28 cellular contexts compared by ENCODE assay signal in genomic region chr5:1781726-1782384, GRCh38. TPM values are rescaled to one million over a fixed set of nuclear protein-coding genes. Genes with fewer than 3 reads are reported as not detected.
DNase-seq lines count a peak whose midpoint lies in the region; ATAC-seq, FAIRE-seq and TF ChIP-seq lines count a peak whose summit lies in the region.
"Had no signal": no experiment of that assay in that cellular context is flagged by ENCODE, and none has a peak within 500 bp of the region (broad histone marks: within the 10 kb centered on the region; RNA-seq: fewer than 3 reads in every experiment).

No MANE protein-coding gene starts in this region.

- intact Hi-C loops in spleen (cut with DNase I; ENCODE audit: low total_unique reads), result no loop called here

- H3K79me1 ChIP-seq in H1 (ENCODE audit: low read depth, low read length), result no peaks in the 10 kb centered on the region

- WGBS in H1 (ENCODE audit: extremely low coverage in 1 of 2, insufficient coverage in 1 of 2, insufficient read length in 1 of 2, insufficient replicate concordance in 2 of 2, low coverage in 1 of 2, low lambda C conversion rate in 2 of 2, missing lambda C conversion rate in 1 of 2), 2 experiments, result 86% methylated on average over 9 of the region's 9 CpGs; no CpG with 5 or more reads in 1 of the 2 experiments
- 70 to 81% (median 75%) methylated on average over 9 of the region's 9 CpGs for WGBS in spleen, 5 donors

- POLR2A ChIA-PET in activated naive CD8-positive, alpha-beta T cell treated with anti-CD3 and anti-CD28 coated beads, Interleukin-2, amount 10 ng/mL, durations not matched to agents 7 days and 5 days (lab: Charles Lee), result no interaction called here
- POLR2A ChIA-PET in H1 (lab: Charles Lee; ENCODE audit: partially characterized antibody), result no interaction called here

- H3K27me3 ChIP-seq in H1 (replicated peaks in 1 of 4; ENCODE audit: control insufficient read depth in 3 of 4, extremely low read depth in 1 of 4, insufficient read depth in 3 of 4, low read length in 3 of 4), result no peaks in the 10 kb centered on the region
- peaks cover 0 to 40% (median 0%) of the 10 kb centered on the region in 7 donors for H3K27me3 ChIP-seq in spleen (replicated peaks in 1 of 7)
- H3K27me3 ChIP-seq: MG63 had no signal

- peaks cover 13% of the 10 kb centered on the region for H3K27me3 Mint-ChIP-seq in activated naive CD8-positive, alpha-beta T cell treated with anti-CD3 and anti-CD28 coated beads, Interleukin-2, amount 10 ng/mL, durations not matched to agents 7 days and 5 days
- H3K27me3 Mint-ChIP-seq in activated naive CD8-positive, alpha-beta T cell treated with anti-CD3 and anti-CD28 coated beads for 36 hours, result no peaks in the 10 kb centered on the region
- H3K27me3 Mint-ChIP-seq: activated T-cell treated with anti-CD3 and anti-CD28 coated beads, Interleukin-2, amount 50 U/mL, for 24 hours had no signal

- H4K20me1 ChIP-seq in H1 (replicated peaks in 1 of 2; ENCODE audit: control insufficient read depth in 1 of 2, insufficient read depth in 2 of 2, low read length in 2 of 2), result peaks cover 0 to 3% of the 10 kb centered on the region in 2 experiments

- H3K4me1 Mint-ChIP-seq in activated naive CD8-positive, alpha-beta T cell treated with anti-CD3 and anti-CD28 coated beads, Interleukin-2, amount 10 ng/mL, durations not matched to agents 7 days and 5 days, result peaks cover 21% of the 10 kb centered on the region
- peaks cover 31% of the 10 kb centered on the region for H3K4me1 Mint-ChIP-seq in activated naive CD8-positive, alpha-beta T cell treated with anti-CD3 and anti-CD28 coated beads for 36 hours
- H3K4me1 Mint-ChIP-seq: H9 had no signal

- no peak overlapping the region for H2BK15ac ChIP-seq in H1 (ENCODE audit: low read length)

- H3K27ac ChIP-seq in H1 (ENCODE audit: low read depth, low read length), result no peak overlapping the region
- no peak overlapping the region for H3K27ac ChIP-seq in spleen
- H3K27ac ChIP-seq: C4-2B, lower lobe of right lung, SK-N-MC, stomach, WERI-Rb-1 had no signal

- no peak overlapping the region for H3K4ac ChIP-seq in H1 (replicated peaks; ENCODE audit: insufficient read length, low read depth, low read length)

- H2BK120ac ChIP-seq in H1 (replicated peaks; ENCODE audit: low read depth, low read length), result no peak overlapping the region

- no peak overlapping the region for H2AK5ac ChIP-seq in H1 (ENCODE audit: low read depth, low read length)

- H3K36me3 ChIP-seq in H1 (ENCODE audit: control insufficient read depth in 2 of 4, insufficient read depth in 4 of 4, low read length in 3 of 4) (no peaks in the 10 kb centered on the region), spleen (no peaks in the 10 kb centered on the region)
- H3K36me3 ChIP-seq: lower lobe of right lung, MG63, stomach, WERI-Rb-1 had no signal

- no peaks in the 10 kb centered on the region for H3K9me3 Mint-ChIP-seq in activated naive CD8-positive, alpha-beta T cell treated with anti-CD3 and anti-CD28 coated beads, Interleukin-2, amount 10 ng/mL, durations not matched to agents 7 days and 5 days
- no peaks in the 10 kb centered on the region for H3K9me3 Mint-ChIP-seq in activated naive CD8-positive, alpha-beta T cell treated with anti-CD3 and anti-CD28 coated beads for 36 hours
- H3K9me3 Mint-ChIP-seq: activated naive CD4-positive, alpha-beta T cell treated with anti-CD3 and anti-CD28 coated beads for 36 hours; activated T-cell treated with anti-CD3 and anti-CD28 coated beads, Interleukin-2, amount 50 U/mL, for 24 hours; H9; T-helper 2 cell treated with Interferon-gamma antibody and Interleukin-4, amounts not matched to agents 5 μg/mL and 100 μg/mL, for 36 hours; type B pancreatic cell had no signal

- H3K9me3 ChIP-seq in H1 (ENCODE audit: insufficient read depth in 2 of 2, low read depth in 1 of 2, low read length in 1 of 2) (no peaks in the 10 kb centered on the region), spleen (no peaks in the 10 kb centered on the region)
- H3K9me3 ChIP-seq: lower lobe of right lung, MG63, stomach had no signal

- peak overlapping the region; percentile 4; the same call in 1 of the 2 replicates for H4K8ac ChIP-seq in H1 (ENCODE audit: extremely low read depth, insufficient read depth, low read length)

- H2BK12ac ChIP-seq in H1 (ENCODE audit: low read depth, low read length), result no peak overlapping the region

- no peaks in the 10 kb centered on the region for H3K23me2 ChIP-seq in H1 (ENCODE audit: low read depth, low read length)

- no peak for TF ChIP-seq POLR2A in H1 (IDR thresholded peaks at IDR 0.05; ENCODE audit: control extremely low read depth in 1 of 2, low read depth in 2 of 2, low read length in 2 of 2)
- TF ChIP-seq POLR2A in spleen (IDR thresholded peaks at IDR 0.05), result no peak

- H2BK20ac ChIP-seq in H1 (ENCODE audit: low read length), result no peak overlapping the region

- no peak for TF ChIP-seq RAD21 in H1 (IDR thresholded peaks at IDR 0.05 in 1 of 2, conservative IDR thresholded peaks at IDR 0.05 in 1 of 2; ENCODE audit: low read depth in 2 of 2, low read length in 2 of 2)

- no peak overlapping the region for H3K27ac Mint-ChIP-seq in activated naive CD8-positive, alpha-beta T cell treated with anti-CD3 and anti-CD28 coated beads, Interleukin-2, amount 10 ng/mL, durations not matched to agents 7 days and 5 days
- H3K27ac Mint-ChIP-seq in activated naive CD8-positive, alpha-beta T cell treated with anti-CD3 and anti-CD28 coated beads for 36 hours, result no peak overlapping the region
- H3K27ac Mint-ChIP-seq: activated naive CD4-positive, alpha-beta T cell treated with anti-CD3 and anti-CD28 coated beads for 36 hours; T-helper 2 cell treated with Interferon-gamma antibody and Interleukin-4, amounts not matched to agents 5 μg/mL and 100 μg/mL, for 36 hours; type B pancreatic cell had no signal

- no peak overlapping the region for H3K9ac ChIP-seq in H1 (replicated peaks in 1 of 4; ENCODE audit: extremely low read depth in 1 of 4, low read depth in 3 of 4, low read length in 3 of 4)

- no peaks in the 10 kb centered on the region for H3K36me3 Mint-ChIP-seq in activated naive CD8-positive, alpha-beta T cell treated with anti-CD3 and anti-CD28 coated beads, Interleukin-2, amount 10 ng/mL, durations not matched to agents 7 days and 5 days
- peaks cover 1% of the 10 kb centered on the region for H3K36me3 Mint-ChIP-seq in activated naive CD8-positive, alpha-beta T cell treated with anti-CD3 and anti-CD28 coated beads for 36 hours
- H3K36me3 Mint-ChIP-seq: type B pancreatic cell had no signal

- peak; percentile 23 for DNase-seq in activated naive CD8-positive, alpha-beta T cell treated with anti-CD3 and anti-CD28 coated beads, Interleukin-2, amount 10 ng/mL, durations not matched to agents 7 days and 5 days
- DNase-seq in activated naive CD8-positive, alpha-beta T cell treated with anti-CD3 and anti-CD28 coated beads for 36 hours, result no peak
- DNase-seq in H1 (ENCODE audit: low read depth in 1 of 2, low spot score in 2 of 2) (no peak), spleen (peak; percentile 62), NCI-H1417 treated with DMSO at 0.1 percent for 48 hours (lab: John Stamatoyannopoulos, UW) (no peak), hepatic stellate cell (ENCODE audit: low spot score) (no peak)
- DNase-seq: activated CD8-positive, alpha-beta memory T cell treated with anti-CD3 and anti-CD28 coated beads for 24 hours; activated naive CD4-positive, alpha-beta T cell treated with anti-CD3 and anti-CD28 coated beads for 36 hours; activated T-cell treated with anti-CD3 and anti-CD28 coated beads, Interleukin-2, amount 50 U/mL, for 24 hours; H9; hippocampal formation; lower lobe of right lung; MG63; NCI-H1436 treated with DMSO at 0.1 percent for 48 hours; NCI-H510A; nucleus accumbens; stimulated activated CD4-positive, alpha-beta T cell treated with anti-CD3 and anti-CD28 coated beads, Interleukin-4, amount 100 ng/mL, for 4 hours; stomach; WERI-Rb-1 had no signal

- H3K4me3 ChIP-seq in H1 (ENCODE audit: extremely low read depth in 1 of 4, insufficient read depth in 2 of 4, low read depth in 3 of 4, low read length in 4 of 4), result no peak overlapping the region
- H3K4me3 ChIP-seq in spleen, result no peak overlapping the region
- H3K4me3 ChIP-seq: lower lobe of right lung, MG63, SK-N-MC, stomach had no signal

- H4K5ac ChIP-seq in H1 (ENCODE audit: insufficient read length, low read depth, low read length), result no peak overlapping the region

- H4K91ac ChIP-seq in H1 (replicated peaks; ENCODE audit: insufficient read length, low read length), result no peak overlapping the region

- H3K4me3 Mint-ChIP-seq in activated naive CD8-positive, alpha-beta T cell treated with anti-CD3 and anti-CD28 coated beads, Interleukin-2, amount 10 ng/mL, durations not matched to agents 7 days and 5 days, result no peak overlapping the region
- H3K4me3 Mint-ChIP-seq in activated naive CD8-positive, alpha-beta T cell treated with anti-CD3 and anti-CD28 coated beads for 36 hours, result no peak overlapping the region
- H3K4me3 Mint-ChIP-seq: activated naive CD4-positive, alpha-beta T cell treated with anti-CD3 and anti-CD28 coated beads for 36 hours; activated T-cell treated with anti-CD3 and anti-CD28 coated beads, Interleukin-2, amount 50 U/mL, for 24 hours; H9; T-helper 2 cell treated with Interferon-gamma antibody and Interleukin-4, amounts not matched to agents 5 μg/mL and 100 μg/mL, for 36 hours; type B pancreatic cell had no signal

- no peak overlapping the region for H2BK5ac ChIP-seq in H1 (ENCODE audit: low read depth, low read length)

- no peaks in the 10 kb centered on the region for H3K4me1 ChIP-seq in H1 (replicated peaks in 1 of 4; ENCODE audit: control insufficient read depth in 3 of 4, insufficient read depth in 4 of 4, low read length in 3 of 4)
- H3K4me1 ChIP-seq in spleen, result peaks cover 0 to 32% (median 2%) of the 10 kb centered on the region in 6 donors
- H3K4me1 ChIP-seq: lower lobe of right lung, stomach had no signal

- no peak for TF ChIP-seq CTCF in H1 (IDR thresholded peaks at IDR 0.05; ENCODE audit: control extremely low read depth in 1 of 3, insufficient read depth in 1 of 3, low read depth in 1 of 3, low read length in 3 of 3)
- TF ChIP-seq CTCF in spleen (IDR thresholded peaks at IDR 0.05 in 8 of 11, conservative IDR thresholded peaks at IDR 0.05 in 3 of 11), result no peak

- no peak overlapping the region for H3K14ac ChIP-seq in H1 (ENCODE audit: insufficient read length)

- no peak overlapping the region for H3K56ac ChIP-seq in H1 (replicated peaks; ENCODE audit: insufficient read length, low read depth, low read length)

- TF ChIP-seq EP300 in H1 (IDR thresholded peaks at IDR 0.05; ENCODE audit: borderline replicate concordance in 1 of 2, low read depth in 2 of 2, low read length in 2 of 2), result no peak

- H2AFZ ChIP-seq in H1 (ENCODE audit: low read length), result no peak overlapping the region

- no peak overlapping the region for H3K23ac ChIP-seq in H1 (ENCODE audit: insufficient read length)

- ATAC-seq in activated naive CD8-positive, alpha-beta T cell treated with anti-CD3 and anti-CD28 coated beads, Interleukin-2, amount 10 ng/mL, durations not matched to agents 7 days and 5 days (ENCODE audit: low read depth), result no peak
- peak; percentile 8 for ATAC-seq in GM21390 (IDR thresholded peaks at IDR 0.05; ENCODE audit: unreplicated experiment)
- no peak for ATAC-seq in GM21576 (IDR thresholded peaks at IDR 0.05; ENCODE audit: unreplicated experiment)
- ATAC-seq: lower lobe of right lung had no signal

- FAIRE-seq in H1 (lab: Jason Lieb, UNC), result no peak
- FAIRE-seq: astrocyte, D721Med, RCC 7860 had no signal

- CTCF ChIA-PET in H1 (lab: Charles Lee; ENCODE audit: partially characterized antibody), result interaction anchor here (1.1 kb wide), 1 partner anchor 19 kb away, joined by 3 read pairs; no protein-coding TSS in a partner anchor

- no peaks in the 10 kb centered on the region for H3K79me2 ChIP-seq in H1 (ENCODE audit: control insufficient read depth in 1 of 2, insufficient read depth in 2 of 2, low read length in 2 of 2)

- no peak overlapping the region for H3K4me2 ChIP-seq in H1 (ENCODE audit: insufficient read depth in 1 of 2, low read depth in 2 of 2, low read length in 2 of 2)

- no peak overlapping the region for H3K18ac ChIP-seq in H1 (ENCODE audit: extremely low read depth, low read length)

RNA-seq across cellular contexts. Expression of gene MRPL36, which starts 17.8 kb away (rescaled TPM):
- 10 to 100 TPM; 47.1 to 51.2 TPM for total RNA-seq in activated naive CD8-positive, alpha-beta T cell treated with anti-CD3 and anti-CD28 coated beads, Interleukin-2, amount 10 ng/mL, durations not matched to agents 7 days and 5 days
- total RNA-seq in activated naive CD8-positive, alpha-beta T cell treated with anti-CD3 and anti-CD28 coated beads for 36 hours, result 100 to 1,000 TPM; 104 to 108 TPM
- 56.3 and 66.3 TPM in 2 replicates for total RNA-seq in H1 (2021; fragmentation: NEBNext Ultra II Directional; extraction: Animal tissue kit (Norgen Biotek cat#: 25700))
- polyA plus RNA-seq in H1 (2011; rRNA removed) (81.5 and 85.5 TPM in 2 replicates), spleen (10 to 100 TPM; 59.3 to 77.3 (median 66.2) TPM)
- polyA plus RNA-seq in H1 (2011; cell fraction: cytosol; rRNA removed), result 67.1 TPM
- polyA plus RNA-seq in H1 (2011; cell fraction: nucleus; rRNA removed), result 71.6 TPM
- polyA plus RNA-seq in H1 (2012, experiment 1 of 2), result 75.9 to 89.0 TPM (median 80.9 TPM) in 4 replicates
- 102 TPM for polyA plus RNA-seq in H1 (2012, experiment 2 of 2)
- 87.9 TPM for polyA plus RNA-seq in H1 (2013, experiment 1 of 2)
- 91.7 TPM for polyA plus RNA-seq in H1 (2013, experiment 2 of 2)
- polyA minus RNA-seq in H1 (2011; rRNA and poly(A)+ RNA removed), result 31.6 and 38.0 TPM in 2 replicates
- polyA minus RNA-seq in H1 (2011; cell fraction: cytosol; rRNA and poly(A)+ RNA removed), result 32.5 TPM
- 22.6 TPM for polyA minus RNA-seq in H1 (2011; cell fraction: nucleus; rRNA and poly(A)+ RNA removed)
- total RNA-seq in spleen, result 10 to 100 TPM; 20.3 to 45.0 (median 22.0) TPM

RNA-seq across cellular contexts. Expression of gene NDUFS6, which starts 19.4 kb away (rescaled TPM):
- 10 to 100 TPM; 24.7 to 27.7 TPM for total RNA-seq in activated naive CD8-positive, alpha-beta T cell treated with anti-CD3 and anti-CD28 coated beads, Interleukin-2, amount 10 ng/mL, durations not matched to agents 7 days and 5 days
- 10 to 100 TPM; 40.5 to 42.4 TPM for total RNA-seq in activated naive CD8-positive, alpha-beta T cell treated with anti-CD3 and anti-CD28 coated beads for 36 hours
- 72.7 and 77.1 TPM in 2 replicates for total RNA-seq in H1 (2021; fragmentation: NEBNext Ultra II Directional; extraction: Animal tissue kit (Norgen Biotek cat#: 25700))
- polyA plus RNA-seq in H1 (2011; rRNA removed) (191 and 302 TPM in 2 replicates), spleen (10 to 100 TPM; 36.7 to 74.2 (median 49.3) TPM)
- polyA plus RNA-seq in H1 (2011; cell fraction: cytosol; rRNA removed), result 224 TPM
- 78.2 TPM for polyA plus RNA-seq in H1 (2011; cell fraction: nucleus; rRNA removed)
- polyA plus RNA-seq in H1 (2012, experiment 1 of 2), result 190 to 231 TPM (median 207 TPM) in 4 replicates
- polyA plus RNA-seq in H1 (2012, experiment 2 of 2), result 78.3 TPM
- polyA plus RNA-seq in H1 (2013, experiment 1 of 2), result 141 TPM
- polyA plus RNA-seq in H1 (2013, experiment 2 of 2), result 146 TPM
- 9.3 and 11.6 TPM in 2 replicates for polyA minus RNA-seq in H1 (2011; rRNA and poly(A)+ RNA removed)
- 55.8 TPM for polyA minus RNA-seq in H1 (2011; cell fraction: cytosol; rRNA and poly(A)+ RNA removed)
- polyA minus RNA-seq in H1 (2011; cell fraction: nucleus; rRNA and poly(A)+ RNA removed), result 31.5 TPM
- total RNA-seq in spleen, result 10 to 100 TPM; 18.2 to 38.4 (median 25.1) TPM

Comparison
In these comparisons a context has a peak if more than half of its experiments do, and no peak if none do; other contexts are left out.
1. DNase-seq: peak in activated naive CD8-positive, alpha-beta T cell treated with anti-CD3 and anti-CD28 coated beads, Interleukin-2, amount 10 ng/mL, durations not matched to agents 7 days and 5 days (single experiment) and spleen (single experiment); none in activated naive CD8-positive, alpha-beta T cell treated with anti-CD3 and anti-CD28 coated beads for 36 hours (single experiment), H1 (0 of 2), NCI-H1417 treated with DMSO at 0.1 percent for 48 hours (single experiment) and hepatic stellate cell (single experiment).